In the genomic region with DNA sequence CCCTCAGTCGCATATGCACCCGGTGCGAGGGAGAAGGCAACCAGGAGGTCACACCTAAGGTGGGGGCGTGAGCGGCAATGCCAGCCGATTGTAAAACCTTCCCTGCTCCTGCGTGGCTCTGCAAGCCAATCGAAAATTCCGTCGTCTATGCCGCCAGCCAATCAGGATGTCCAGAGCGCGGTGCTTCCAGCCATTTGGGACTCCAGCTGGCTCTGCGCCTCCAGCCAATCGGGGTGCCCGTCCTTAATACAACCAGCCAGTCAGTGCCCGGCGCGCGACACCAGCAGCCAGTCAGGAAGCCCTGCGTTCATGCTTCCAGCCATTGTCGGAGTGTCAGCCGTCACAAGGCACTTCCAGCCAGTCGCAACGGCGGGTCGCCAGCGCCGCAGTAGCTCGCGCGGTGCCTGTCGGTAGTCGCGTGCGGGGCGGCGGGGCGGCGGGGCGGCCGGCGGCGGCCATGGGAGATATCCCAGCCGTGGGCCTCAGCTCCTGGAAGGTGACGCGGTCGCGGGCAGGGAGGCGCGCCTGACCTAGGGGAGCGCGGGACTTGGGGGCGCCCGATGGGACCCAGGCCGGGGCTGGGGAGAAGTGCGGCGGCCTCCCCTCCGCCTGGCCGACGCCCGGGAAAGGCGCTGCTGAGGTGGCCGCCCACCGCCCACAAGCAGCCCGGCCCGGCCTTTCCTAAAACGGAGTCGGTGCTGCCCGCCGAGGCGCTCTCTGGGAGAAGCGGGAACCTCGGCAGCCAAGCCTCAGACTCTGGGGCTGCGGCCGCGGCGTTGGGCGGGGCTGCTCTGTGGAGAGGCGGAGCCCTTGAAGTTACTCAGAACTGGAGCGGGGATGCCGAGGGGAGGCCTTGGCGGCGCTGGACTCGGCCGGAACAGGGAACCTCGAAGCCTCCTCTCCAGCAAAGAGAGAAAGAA, we compare ENCODE assay signal across 1 cellular context.
TF ChIP-seq lines count a peak whose summit lies in the region.

Gene AKR1E2 (plus strand): TSS at position 340 of the 920 bp plus-strand sequence. CDS start 118 bp downstream, at position 458.

TF ChIP-seq in K562, 482 proteins besides CTCF, POLR2A, EP300 and RAD21 (continued from another document and continues in another):
- TF ChIP-seq ZBTB49 (CRISPR knock-in tag; IDR thresholded peaks at IDR 0.05; ENCODE audit: borderline replicate concordance), result no peak
- peak; percentile 44; the same call in 1 of the 2 replicates for TF ChIP-seq ZNF511 (CRISPR knock-in tag; IDR thresholded peaks at IDR 0.05)
- TF ChIP-seq KLF1 (tag; IDR thresholded peaks at IDR 0.05), result no peak
- no peak for TF ChIP-seq SMC3 (conservative IDR thresholded peaks at IDR 0.05; ENCODE audit: insufficient read depth, low read depth, low read length)
- no peak for TF ChIP-seq SRSF7 (optimal IDR thresholded peaks at IDR 0.05; ENCODE audit: low read depth, low read length)
- TF ChIP-seq TBP (optimal IDR thresholded peaks at IDR 0.05; ENCODE audit: low read depth, low read length), result peak; percentile 72
- no peak for TF ChIP-seq GATAD2A (IDR thresholded peaks at IDR 0.05)
- no peak for TF ChIP-seq DIDO1 (tag; IDR thresholded peaks at IDR 0.05; ENCODE audit: low read depth)
- 0 out of 2 replicates have a peak, but pooled peaks have one; percentile 42 for TF ChIP-seq ZNF75A (CRISPR knock-in tag; IDR thresholded peaks at IDR 0.05)
- no peak for TF ChIP-seq HNRNPL (IDR thresholded peaks at IDR 0.05; ENCODE audit: low read depth, low read length)
- peak; percentile 86 for TF ChIP-seq NEUROD1 (IDR thresholded peaks at IDR 0.05; ENCODE audit: borderline replicate concordance, low read depth, low read length, partially characterized antibody)
- TF ChIP-seq DNMT1 (IDR thresholded peaks at IDR 0.05), result no peak
- TF ChIP-seq LEF1 (IDR thresholded peaks at IDR 0.05), result no peak
- TF ChIP-seq ZNF217 (CRISPR knock-in tag; IDR thresholded peaks at IDR 0.05), result no peak
- no peak for TF ChIP-seq CBFB (CRISPR knock-in tag; IDR thresholded peaks at IDR 0.05)
- no peak for TF ChIP-seq ZNF79 (CRISPR knock-in tag; IDR thresholded peaks at IDR 0.05; ENCODE audit: low read depth)
- TF ChIP-seq, protein P1, sequence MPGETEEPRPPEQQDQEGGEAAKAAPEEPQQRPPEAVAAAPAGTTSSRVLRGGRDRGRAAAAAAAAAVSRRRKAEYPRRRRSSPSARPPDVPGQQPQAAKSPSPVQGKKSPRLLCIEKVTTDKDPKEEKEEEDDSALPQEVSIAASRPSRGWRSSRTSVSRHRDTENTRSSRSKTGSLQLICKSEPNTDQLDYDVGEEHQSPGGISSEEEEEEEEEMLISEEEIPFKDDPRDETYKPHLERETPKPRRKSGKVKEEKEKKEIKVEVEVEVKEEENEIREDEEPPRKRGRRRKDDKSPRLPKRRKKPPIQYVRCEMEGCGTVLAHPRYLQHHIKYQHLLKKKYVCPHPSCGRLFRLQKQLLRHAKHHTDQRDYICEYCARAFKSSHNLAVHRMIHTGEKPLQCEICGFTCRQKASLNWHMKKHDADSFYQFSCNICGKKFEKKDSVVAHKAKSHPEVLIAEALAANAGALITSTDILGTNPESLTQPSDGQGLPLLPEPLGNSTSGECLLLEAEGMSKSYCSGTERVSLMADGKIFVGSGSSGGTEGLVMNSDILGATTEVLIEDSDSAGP (CRISPR knock-in tag; IDR thresholded peaks at IDR 0.05), result no peak
- no peak for TF ChIP-seq FUS (optimal IDR thresholded peaks at IDR 0.05; ENCODE audit: low read depth, low read length)
- peak; percentile 83 for TF ChIP-seq CXXC5 (CRISPR knock-in tag; IDR thresholded peaks at IDR 0.05)
- peak; percentile 24; the same call in 1 of the 2 replicates for TF ChIP-seq ATF7 (IDR thresholded peaks at IDR 0.05)
- no peak for TF ChIP-seq PHTF2 (CRISPR knock-in tag; IDR thresholded peaks at IDR 0.05)
- no peak for TF ChIP-seq NR1H2 (CRISPR knock-in tag; IDR thresholded peaks at IDR 0.05)
- TF ChIP-seq ZBTB9 (CRISPR knock-in tag; IDR thresholded peaks at IDR 0.05), result peak; percentile 66
- TF ChIP-seq FOXP1 (CRISPR knock-in tag; IDR thresholded peaks at IDR 0.05), result no peak; the same call in 1 of the 2 replicates
- no peak for TF ChIP-seq KAT8 (IDR thresholded peaks at IDR 0.05; ENCODE audit: low read depth)
- TF ChIP-seq ZNF695 (CRISPR knock-in tag; IDR thresholded peaks at IDR 0.05), result no peak
- no peak for TF ChIP-seq ZFPM2 (CRISPR knock-in tag; IDR thresholded peaks at IDR 0.05)
- TF ChIP-seq ZBTB5 (IDR thresholded peaks at IDR 0.05), result no peak
- TF ChIP-seq, protein P2, sequence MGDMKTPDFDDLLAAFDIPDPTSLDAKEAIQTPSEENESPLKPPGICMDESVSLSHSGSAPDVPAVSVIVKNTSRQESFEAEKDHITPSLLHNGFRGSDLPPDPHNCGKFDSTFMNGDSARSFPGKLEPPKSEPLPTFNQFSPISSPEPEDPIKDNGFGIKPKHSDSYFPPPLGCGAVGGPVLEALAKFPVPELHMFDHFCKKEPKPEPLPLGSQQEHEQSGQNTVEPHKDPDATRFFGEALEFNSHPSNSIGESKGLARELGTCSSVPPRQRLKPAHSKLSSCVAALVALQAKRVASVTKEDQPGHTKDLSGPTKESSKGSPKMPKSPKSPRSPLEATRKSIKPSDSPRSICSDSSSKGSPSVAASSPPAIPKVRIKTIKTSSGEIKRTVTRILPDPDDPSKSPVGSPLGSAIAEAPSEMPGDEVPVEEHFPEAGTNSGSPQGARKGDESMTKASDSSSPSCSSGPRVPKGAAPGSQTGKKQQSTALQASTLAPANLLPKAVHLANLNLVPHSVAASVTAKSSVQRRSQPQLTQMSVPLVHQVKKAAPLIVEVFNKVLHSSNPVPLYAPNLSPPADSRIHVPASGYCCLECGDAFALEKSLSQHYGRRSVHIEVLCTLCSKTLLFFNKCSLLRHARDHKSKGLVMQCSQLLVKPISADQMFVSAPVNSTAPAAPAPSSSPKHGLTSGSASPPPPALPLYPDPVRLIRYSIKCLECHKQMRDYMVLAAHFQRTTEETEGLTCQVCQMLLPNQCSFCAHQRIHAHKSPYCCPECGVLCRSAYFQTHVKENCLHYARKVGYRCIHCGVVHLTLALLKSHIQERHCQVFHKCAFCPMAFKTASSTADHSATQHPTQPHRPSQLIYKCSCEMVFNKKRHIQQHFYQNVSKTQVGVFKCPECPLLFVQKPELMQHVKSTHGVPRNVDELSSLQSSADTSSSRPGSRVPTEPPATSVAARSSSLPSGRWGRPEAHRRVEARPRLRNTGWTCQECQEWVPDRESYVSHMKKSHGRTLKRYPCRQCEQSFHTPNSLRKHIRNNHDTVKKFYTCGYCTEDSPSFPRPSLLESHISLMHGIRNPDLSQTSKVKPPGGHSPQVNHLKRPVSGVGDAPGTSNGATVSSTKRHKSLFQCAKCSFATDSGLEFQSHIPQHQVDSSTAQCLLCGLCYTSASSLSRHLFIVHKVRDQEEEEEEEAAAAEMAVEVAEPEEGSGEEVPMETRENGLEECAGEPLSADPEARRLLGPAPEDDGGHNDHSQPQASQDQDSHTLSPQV (IDR thresholded peaks at IDR 0.05), result peak; percentile 90
- TF ChIP-seq NFIC (IDR thresholded peaks at IDR 0.05), result no peak
- TF ChIP-seq XRCC4 (IDR thresholded peaks at IDR 0.05; ENCODE audit: extremely low read depth, insufficient read depth, insufficient read length), result no peak
- TF ChIP-seq HNRNPH1 (optimal IDR thresholded peaks at IDR 0.05; ENCODE audit: low read depth, low read length), result no peak
- 0 out of 2 replicates have a peak, but pooled peaks have one; percentile 63 for TF ChIP-seq KDM2B (CRISPR knock-in tag; IDR thresholded peaks at IDR 0.05)
- peak; percentile 37 for TF ChIP-seq HCFC1 (IDR thresholded peaks at IDR 0.05; ENCODE audit: low read depth, low read length)
